Comparison of ENCODE assay signal across 17 cellular contexts in genomic region chrX:154472685-154473632, GRCh38. TPM values are rescaled to one million over a fixed set of nuclear protein-coding genes. Genes with fewer than 3 reads are reported as not detected.
DNase-seq lines count a peak whose midpoint lies in the region; ATAC-seq, FAIRE-seq and TF ChIP-seq lines count a peak whose summit lies in the region.
"Had no signal": no experiment of that assay in that cellular context is flagged by ENCODE, and none has a peak within 500 bp of the region (broad histone marks: within the 10 kb centered on the region; RNA-seq: fewer than 3 reads in every experiment).

No MANE protein-coding gene starts in this region.

- 76% methylated on average over 10 of the region's 28 CpGs for WGBS in K562 (ENCODE audit: insufficient coverage, low coverage, missing lambda C conversion rate)

- H3K27me3 ChIP-seq in K562 (ENCODE audit: control insufficient read depth in 2 of 2, insufficient read depth in 2 of 2, low read length in 2 of 2): no peaks in the 10 kb centered on the region
- H3K27me3 ChIP-seq: MG63 had no signal

- H3K4me2 ChIP-seq in K562 (ENCODE audit: insufficient read depth, low read length): no peak overlapping the region
- H3K4me2 ChIP-seq: A549 had no signal

- in situ Hi-C loops in K562 (cut with MboI): no loop called here

- peaks cover 18% of the 10 kb centered on the region for H3K4me1 Mint-ChIP-seq in activated naive CD4-positive, alpha-beta T cell treated with anti-CD3 and anti-CD28 coated beads for 36 hours (ENCODE audit: low read depth)
- H3K4me1 Mint-ChIP-seq in nephron progenitor cell: peaks cover 11% of the 10 kb centered on the region
- H3K4me1 Mint-ChIP-seq: CD14-positive monocyte, H9 had no signal

- no peak for TF ChIP-seq POLR2A in K562 (conservative IDR thresholded peaks at IDR 0.05)

- no peaks in the 10 kb centered on the region for H4K20me1 ChIP-seq in K562 (replicated peaks; ENCODE audit: control insufficient read depth, insufficient read depth, low read length)

- H3K27ac Mint-ChIP-seq in activated naive CD4-positive, alpha-beta T cell treated with anti-CD3 and anti-CD28 coated beads for 36 hours: peak overlapping the region; percentile 69
- peak overlapping the region; percentile 58 for H3K27ac Mint-ChIP-seq in nephron progenitor cell
- H3K27ac Mint-ChIP-seq: CD14-positive monocyte, H9 had no signal

- TF ChIP-seq EP300 in K562 (IDR thresholded peaks at IDR 0.05; ENCODE audit: low read length): no peak

- no peak for DNase-seq in activated naive CD4-positive, alpha-beta T cell treated with anti-CD3 and anti-CD28 coated beads for 36 hours
- no peak for DNase-seq in activated naive CD4-positive, alpha-beta T cell treated with Interleukin-2 at 50 U/mL for 16 hours
- DNase-seq in K562 (ENCODE audit: extremely low read depth in 1 of 4, low spot score in 3 of 4) (no peak), nephron progenitor cell (no peak), NCI-H526 treated with DMSO at 0.1 percent for 48 hours (lab: John Stamatoyannopoulos, UW) (no peak), HK-2 (ENCODE audit: unreplicated experiment) (no peak)
- DNase-seq: Caco-2, H9, KG1, MG63, NCI-H1105, NCI-H1694 treated with DMSO at 0.1 percent for 48 hours, NCI-H748 treated with DMSO at 0.1 percent for 48 hours, SHP77 had no signal

- peaks cover 9 to 13% of the 10 kb centered on the region in 2 experiments; a peak in 4 of 5 replicates for H3K4me1 ChIP-seq in K562 (replicated peaks in 1 of 2; ENCODE audit: control insufficient read depth in 2 of 2, insufficient read depth in 2 of 2, low read length in 2 of 2)
- H3K4me1 ChIP-seq: Caco-2 had no signal

- H3K4me3 Mint-ChIP-seq in activated naive CD4-positive, alpha-beta T cell treated with anti-CD3 and anti-CD28 coated beads for 36 hours: no peak overlapping the region
- H3K4me3 Mint-ChIP-seq in nephron progenitor cell: no peak overlapping the region
- H3K4me3 Mint-ChIP-seq: CD14-positive monocyte had no signal

- H3K79me2 ChIP-seq in K562 (ENCODE audit: control insufficient read depth, insufficient read depth, low read length): peaks cover 6% of the 10 kb centered on the region

- peaks cover 46% of the 10 kb centered on the region; the same call in 2 of the 3 replicates for H3K36me3 ChIP-seq in K562 (ENCODE audit: control insufficient read depth, insufficient read depth, low read length)
- H3K36me3 ChIP-seq: MG63 had no signal

- no peaks in the 10 kb centered on the region for H3K9me1 ChIP-seq in K562 (ENCODE audit: control insufficient read depth, insufficient read depth, low read length)

- ATAC-seq in K562 (no peak), HG02938 (IDR thresholded peaks at IDR 0.05; ENCODE audit: unreplicated experiment) (no peak)

- no peaks in the 10 kb centered on the region for H3K9me3 Mint-ChIP-seq in activated naive CD4-positive, alpha-beta T cell treated with anti-CD3 and anti-CD28 coated beads for 36 hours
- peaks cover 54% of the 10 kb centered on the region for H3K9me3 Mint-ChIP-seq in nephron progenitor cell

- no peaks in the 10 kb centered on the region for H3K27me3 Mint-ChIP-seq in activated naive CD4-positive, alpha-beta T cell treated with anti-CD3 and anti-CD28 coated beads for 36 hours (ENCODE audit: low read depth)
- no peaks in the 10 kb centered on the region for H3K27me3 Mint-ChIP-seq in nephron progenitor cell (ENCODE audit: low read depth, poor library complexity)

- H3K9ac ChIP-seq in K562 (ENCODE audit: insufficient read depth in 1 of 2, low read depth in 2 of 2, low read length in 2 of 2): 0 out of 4 replicates have a peak overlapping the region, but pooled peaks of 1 of the 2 experiments have one; percentile 6

- no peak for FAIRE-seq in K562 (lab: Jason Lieb, UNC)
- FAIRE-seq: A549 had no signal

- H2AFZ ChIP-seq in K562 (ENCODE audit: low read depth, low read length): no peak overlapping the region

- no peak overlapping the region for H3K27ac ChIP-seq in K562 (ENCODE audit: extremely low read depth, low read depth, low read length)
- H3K27ac ChIP-seq: A549 had no signal

- BruUV-seq in K562 (replicated peaks; lab: Mats Ljungman, UMichigan): no TSS peak

- TF ChIP-seq RAD21 in K562 (CRISPR knock-in tag; conservative IDR thresholded peaks at IDR 0.05 in 1 of 2, IDR thresholded peaks at IDR 0.05 in 1 of 2): no peak

- no peak overlapping the region for H3K4me3 ChIP-seq in K562
- H3K4me3 ChIP-seq: A549, MG63 had no signal

- H3K36me3 Mint-ChIP-seq in activated naive CD4-positive, alpha-beta T cell treated with anti-CD3 and anti-CD28 coated beads for 36 hours (ENCODE audit: low read depth): peaks cover 2% of the 10 kb centered on the region
- peaks cover 20% of the 10 kb centered on the region for H3K36me3 Mint-ChIP-seq in nephron progenitor cell (ENCODE audit: low read depth)
- H3K36me3 Mint-ChIP-seq: CD14-positive monocyte had no signal

- no peaks in the 10 kb centered on the region for H3K9me3 ChIP-seq in K562 (replicated peaks; ENCODE audit: control insufficient read depth, insufficient read depth, low read depth, low read length)
- H3K9me3 ChIP-seq: A549, Caco-2, MG63 had no signal

- CTCF ChIA-PET in activated naive CD4-positive, alpha-beta T cell treated with anti-CD3 and anti-CD28 coated beads for 36 hours (lab: Charles Lee): no interaction called here
- CTCF ChIA-PET in K562 (lab: Yijun Ruan, JAX; ENCODE audit: low intra/inter-chr PET ratio): no interaction called here

- intact Hi-C loops in activated naive CD4-positive, alpha-beta T cell treated with anti-CD3 and anti-CD28 coated beads for 36 hours (cut with micrococcal nuclease): no loop called here
- intact Hi-C loops in K562 (cut with micrococcal nuclease): no loop called here

- TF ChIP-seq CTCF in K562 (IDR thresholded peaks at IDR 0.05 in 2 of 3, conservative IDR thresholded peaks at IDR 0.05 in 1 of 3; ENCODE audit: insufficient read depth in 2 of 3, low read depth in 1 of 3, low read length in 3 of 3): 0 out of 6 replicates have a peak, but pooled peaks of 1 of the 3 experiments have one; percentile 11
- TF ChIP-seq CTCF in nephron progenitor cell (IDR thresholded peaks at IDR 0.05): no peak

- POLR2A ChIA-PET in K562 (lab: Yijun Ruan, JAX): interaction anchor here (0.6 to 1.8 kb wide), 6 partner anchors 8 to 72 kb away, joined by 3 to 10 read pairs (median 4); partner anchors contain the start of gene SLC10A3

RNA-seq across cellular contexts. Expression of gene LAGE3, which starts 6.1 kb away (rescaled TPM):
- total RNA-seq in activated naive CD4-positive, alpha-beta T cell treated with anti-CD3 and anti-CD28 coated beads for 36 hours: 10 to 100 TPM; 42.3 to 42.8 TPM
- total RNA-seq in K562 (2011; cell fraction: chromatin; rRNA removed; ENCODE audit: low replicate concordance): 1.1 and 4.2 TPM in 2 replicates
- 9.7 and 13.2 TPM in 2 replicates for total RNA-seq in K562 (2011; cell fraction: nucleolus; rRNA removed)
- total RNA-seq in K562 (2011; cell fraction: nucleoplasm; rRNA removed): 6.9 and 10.6 TPM in 2 replicates
- total RNA-seq in K562 (2014; rRNA removed): 125 and 144 TPM in 2 replicates
- 21.0 and 29.7 TPM in 2 replicates for total RNA-seq in K562 (2014; rRNA removed; fragmentation: Illumina TruSeq; extraction: Trizol)
- 44.0 and 45.4 TPM in 2 replicates for total RNA-seq in K562 (2015; rRNA removed; fragmentation: Illumina TruSeq; extraction: Trizol)
- 116 and 120 TPM in 2 replicates for total RNA-seq in K562 (2021)
- 35.8 and 45.0 TPM in 2 replicates for polyA plus RNA-seq in K562 (2011; rRNA removed)
- 61.3 and 199 TPM in 2 replicates for polyA plus RNA-seq in K562 (2011; cell fraction: cytosol; rRNA removed)
- polyA plus RNA-seq in K562 (2011; cell fraction: nucleus; rRNA removed): 34.4 and 41.8 TPM in 2 replicates
- polyA plus RNA-seq in K562 (2012): 81.2 and 96.3 TPM in 2 replicates
- 29.2 and 51.8 TPM in 2 replicates for polyA plus RNA-seq in K562 (2014; fragmentation: Illumina TruSeq; extraction: Trizol)
- 10 to 100 TPM; 28.2 to 31.1 TPM for polyA plus RNA-seq in K562 (2014; fragmentation: Nextera tagmentation; extraction: Ambion mirVana)
- polyA plus RNA-seq in K562 (2014; rRNA removed): 91.3 and 105 TPM in 2 replicates
- polyA minus RNA-seq in K562 (2011; rRNA and poly(A)+ RNA removed): 4.8 and 6.6 TPM in 2 replicates
- 16.6 and 19.7 TPM in 2 replicates for polyA minus RNA-seq in K562 (2011; cell fraction: cytosol; rRNA and poly(A)+ RNA removed)
- 4.0 and 7.3 TPM in 2 replicates for polyA minus RNA-seq in K562 (2011; cell fraction: nucleus; rRNA and poly(A)+ RNA removed)

RNA-seq across cellular contexts. Expression of gene UBL4A, which starts 13.5 kb away (rescaled TPM):
- total RNA-seq in activated naive CD4-positive, alpha-beta T cell treated with anti-CD3 and anti-CD28 coated beads for 36 hours: 10 to 100 TPM; 37.4 to 38.2 TPM
- 21.7 and 76.7 TPM in 2 replicates for total RNA-seq in K562 (2011; cell fraction: chromatin; rRNA removed; ENCODE audit: low replicate concordance)
- 85.0 and 90.5 TPM in 2 replicates for total RNA-seq in K562 (2011; cell fraction: nucleolus; rRNA removed)
- total RNA-seq in K562 (2011; cell fraction: nucleoplasm; rRNA removed): 36.0 and 48.8 TPM in 2 replicates
- total RNA-seq in K562 (2014; rRNA removed) (140 and 170 TPM in 2 replicates), K562 (2014; rRNA removed; fragmentation: Illumina TruSeq; extraction: Trizol) (51.5 and 69.9 TPM in 2 replicates), K562 (2015; rRNA removed; fragmentation: Illumina TruSeq; extraction: Trizol) (99.9 and 100 TPM in 2 replicates), K562 (2021) (120 TPM in 2 replicates)
- polyA plus RNA-seq in K562 (2011; rRNA removed) (73.9 and 78.4 TPM in 2 replicates), K562 (2014; fragmentation: Illumina TruSeq; extraction: Trizol) (101 and 112 TPM in 2 replicates), K562 (2014; fragmentation: Nextera tagmentation; extraction: Ambion mirVana) (10 to 100 TPM; 15.2 to 31.7 TPM), K562 (2014; rRNA removed) (115 and 119 TPM in 2 replicates)
- polyA plus RNA-seq in K562 (2011; cell fraction: cytosol; rRNA removed): 99.1 and 201 TPM in 2 replicates
- polyA plus RNA-seq in K562 (2011; cell fraction: nucleus; rRNA removed): 55.9 and 76.2 TPM in 2 replicates
- polyA plus RNA-seq in K562 (2012): 93.8 and 109 TPM in 2 replicates
- polyA minus RNA-seq in K562 (2011; rRNA and poly(A)+ RNA removed): 46.0 and 65.1 TPM in 2 replicates
- 73.7 and 77.5 TPM in 2 replicates for polyA minus RNA-seq in K562 (2011; cell fraction: cytosol; rRNA and poly(A)+ RNA removed)
- 31.8 and 40.9 TPM in 2 replicates for polyA minus RNA-seq in K562 (2011; cell fraction: nucleus; rRNA and poly(A)+ RNA removed)

RNA-seq across cellular contexts. Expression of gene PLXNA3, which starts 14.9 kb away (rescaled TPM):
- total RNA-seq in activated naive CD4-positive, alpha-beta T cell treated with anti-CD3 and anti-CD28 coated beads for 36 hours: 1 to 10 TPM; 5.9 to 7.6 TPM
- 204 and 524 TPM in 2 replicates for total RNA-seq in K562 (2011; cell fraction: chromatin; rRNA removed; ENCODE audit: low replicate concordance)
- total RNA-seq in K562 (2011; cell fraction: nucleolus; rRNA removed): 231 and 238 TPM in 2 replicates
- 144 and 167 TPM in 2 replicates for total RNA-seq in K562 (2011; cell fraction: nucleoplasm; rRNA removed)
- total RNA-seq in K562 (2014; rRNA removed): 3.5 and 3.8 TPM in 2 replicates
- total RNA-seq in K562 (2014; rRNA removed; fragmentation: Illumina TruSeq; extraction: Trizol): 4.5 and 6.8 TPM in 2 replicates
- 7.5 and 9.5 TPM in 2 replicates for total RNA-seq in K562 (2015; rRNA removed; fragmentation: Illumina TruSeq; extraction: Trizol)
- 26.5 and 47.8 TPM in 2 replicates for total RNA-seq in K562 (2021)
- 13.3 and 30.4 TPM in 2 replicates for polyA plus RNA-seq in K562 (2011; rRNA removed)
- polyA plus RNA-seq in K562 (2011; cell fraction: cytosol; rRNA removed): 10.9 and 15.0 TPM in 2 replicates
- polyA plus RNA-seq in K562 (2011; cell fraction: nucleus; rRNA removed): 240 and 366 TPM in 2 replicates
- polyA plus RNA-seq in K562 (2012): 46.6 and 47.8 TPM in 2 replicates
- 21.9 and 27.5 TPM in 2 replicates for polyA plus RNA-seq in K562 (2014; fragmentation: Illumina TruSeq; extraction: Trizol)
- polyA plus RNA-seq in K562 (2014; fragmentation: Nextera tagmentation; extraction: Ambion mirVana): under 1 TPM; 0.32 to 0.42 TPM
- 20.1 and 21.5 TPM in 2 replicates for polyA plus RNA-seq in K562 (2014; rRNA removed)
- polyA minus RNA-seq in K562 (2011; rRNA and poly(A)+ RNA removed): 5.9 and 10.7 TPM in 2 replicates
- polyA minus RNA-seq in K562 (2011; cell fraction: cytosol; rRNA and poly(A)+ RNA removed): 6.4 and 13.7 TPM in 2 replicates
- 53.6 and 60.0 TPM in 2 replicates for polyA minus RNA-seq in K562 (2011; cell fraction: nucleus; rRNA and poly(A)+ RNA removed)

RNA-seq across cellular contexts. Expression of gene SLC10A3, which starts 17.5 kb away (rescaled TPM):
- total RNA-seq in activated naive CD4-positive, alpha-beta T cell treated with anti-CD3 and anti-CD28 coated beads for 36 hours: 1 to 10 TPM; 6.7 to 6.9 TPM
- total RNA-seq in K562 (2011; cell fraction: chromatin; rRNA removed; ENCODE audit: low replicate concordance): 11.1 and 43.4 TPM in 2 replicates
- 58.4 and 62.9 TPM in 2 replicates for total RNA-seq in K562 (2011; cell fraction: nucleolus; rRNA removed)
- 27.9 and 31.5 TPM in 2 replicates for total RNA-seq in K562 (2011; cell fraction: nucleoplasm; rRNA removed)
- 21.7 and 28.6 TPM in 2 replicates for total RNA-seq in K562 (2014; rRNA removed)
- total RNA-seq in K562 (2014; rRNA removed; fragmentation: Illumina TruSeq; extraction: Trizol): 5.5 and 9.6 TPM in 2 replicates
- 19.7 and 20.7 TPM in 2 replicates for total RNA-seq in K562 (2015; rRNA removed; fragmentation: Illumina TruSeq; extraction: Trizol)
- total RNA-seq in K562 (2021): 30.6 and 31.6 TPM in 2 replicates
- 10.7 and 15.1 TPM in 2 replicates for polyA plus RNA-seq in K562 (2011; rRNA removed)
- polyA plus RNA-seq in K562 (2011; cell fraction: cytosol; rRNA removed): 16.7 and 48.0 TPM in 2 replicates
- polyA plus RNA-seq in K562 (2011; cell fraction: nucleus; rRNA removed): 25.2 and 42.1 TPM in 2 replicates
- 32.7 and 34.9 TPM in 2 replicates for polyA plus RNA-seq in K562 (2012)
- 16.7 and 33.1 TPM in 2 replicates for polyA plus RNA-seq in K562 (2014; fragmentation: Illumina TruSeq; extraction: Trizol)
- 1 to 10 TPM; 5.2 to 6.0 TPM for polyA plus RNA-seq in K562 (2014; fragmentation: Nextera tagmentation; extraction: Ambion mirVana)
- 26.2 and 33.4 TPM in 2 replicates for polyA plus RNA-seq in K562 (2014; rRNA removed)
- polyA minus RNA-seq in K562 (2011; rRNA and poly(A)+ RNA removed): 4.8 and 7.1 TPM in 2 replicates
- 14.8 and 15.9 TPM in 2 replicates for polyA minus RNA-seq in K562 (2011; cell fraction: cytosol; rRNA and poly(A)+ RNA removed)
- polyA minus RNA-seq in K562 (2011; cell fraction: nucleus; rRNA and poly(A)+ RNA removed): 13.5 and 16.4 TPM in 2 replicates

RNA-seq across cellular contexts. Expression of gene FAM50A, which starts 29.0 kb away (rescaled TPM):
- 10 to 100 TPM; 39.7 to 43.7 TPM for total RNA-seq in activated naive CD4-positive, alpha-beta T cell treated with anti-CD3 and anti-CD28 coated beads for 36 hours
- total RNA-seq in K562 (2011; cell fraction: chromatin; rRNA removed; ENCODE audit: low replicate concordance): 162 and 289 TPM in 2 replicates
- 167 and 169 TPM in 2 replicates for total RNA-seq in K562 (2011; cell fraction: nucleolus; rRNA removed)
- 104 and 137 TPM in 2 replicates for total RNA-seq in K562 (2011; cell fraction: nucleoplasm; rRNA removed)
- total RNA-seq in K562 (2014; rRNA removed): 73.7 and 74.9 TPM in 2 replicates
- 41.6 and 52.9 TPM in 2 replicates for total RNA-seq in K562 (2014; rRNA removed; fragmentation: Illumina TruSeq; extraction: Trizol)
- total RNA-seq in K562 (2015; rRNA removed; fragmentation: Illumina TruSeq; extraction: Trizol): 65.7 and 67.3 TPM in 2 replicates
- 56.6 and 65.2 TPM in 2 replicates for total RNA-seq in K562 (2021)
- 73.7 and 76.9 TPM in 2 replicates for polyA plus RNA-seq in K562 (2011; rRNA removed)
- polyA plus RNA-seq in K562 (2011; cell fraction: cytosol; rRNA removed): 52.3 and 53.9 TPM in 2 replicates
- polyA plus RNA-seq in K562 (2011; cell fraction: nucleus; rRNA removed): 286 and 308 TPM in 2 replicates
- 104 and 163 TPM in 2 replicates for polyA plus RNA-seq in K562 (2012)
- polyA plus RNA-seq in K562 (2014; fragmentation: Illumina TruSeq; extraction: Trizol): 73.3 and 77.1 TPM in 2 replicates
- 1 to 10 TPM; 4.4 to 5.5 TPM for polyA plus RNA-seq in K562 (2014; fragmentation: Nextera tagmentation; extraction: Ambion mirVana)
- 105 and 114 TPM in 2 replicates for polyA plus RNA-seq in K562 (2014; rRNA removed)
- 62.0 and 76.8 TPM in 2 replicates for polyA minus RNA-seq in K562 (2011; rRNA and poly(A)+ RNA removed)
- polyA minus RNA-seq in K562 (2011; cell fraction: cytosol; rRNA and poly(A)+ RNA removed): 30.5 and 38.8 TPM in 2 replicates
- 61.1 and 94.3 TPM in 2 replicates for polyA minus RNA-seq in K562 (2011; cell fraction: nucleus; rRNA and poly(A)+ RNA removed)
